Comparison of ENCODE assay signal across 26 cellular contexts in the genomic region with DNA sequence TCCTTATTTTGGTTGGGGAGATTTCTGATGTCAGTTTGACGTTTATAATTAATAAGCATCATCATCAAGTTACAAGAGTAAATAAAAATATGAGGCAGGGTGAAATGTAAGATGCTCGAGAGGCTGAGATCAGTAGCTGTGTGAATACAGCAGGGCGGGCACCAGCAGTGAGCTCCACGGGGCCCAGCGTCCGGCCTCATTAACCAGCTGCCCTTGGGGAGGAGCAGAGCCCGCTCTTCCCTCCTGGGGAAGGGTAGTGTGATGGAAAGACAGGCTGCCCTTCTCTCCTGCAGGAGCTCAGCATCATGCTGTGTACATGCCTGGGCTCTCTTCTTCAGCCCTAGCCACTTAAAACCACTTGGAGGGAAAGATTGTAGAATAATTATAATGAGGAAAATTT. TPM values are rescaled to one million over a fixed set of nuclear protein-coding genes. Genes with fewer than 3 reads are reported as not detected.
DNase-seq lines count a peak whose midpoint lies in the region; TF ChIP-seq lines count a peak whose summit lies in the region.
"Had no signal": no experiment of that assay in that cellular context is flagged by ENCODE, and none has a peak within 500 bp of the region (broad histone marks: within the 10 kb centered on the region; RNA-seq: fewer than 3 reads in every experiment).

No MANE protein-coding gene starts in this region.

- H3K9ac ChIP-seq in SK-N-MC (ENCODE audit: insufficient read length), result no peak overlapping the region
- H3K9ac ChIP-seq: BLaER1 had no signal

- peaks cover 74% of the 10 kb centered on the region for H3K4me1 Mint-ChIP-seq in nephron

- H3K4me3 ChIP-seq in SK-N-MC, result no peak overlapping the region
- no peak overlapping the region for H3K4me3 ChIP-seq in prostate gland
- H3K4me3 ChIP-seq: BLaER1, PC-9 had no signal

- H3K9me3 ChIP-seq in SK-N-MC (ENCODE audit: low read depth, low read length), result no peaks in the 10 kb centered on the region
- H3K9me3 ChIP-seq in prostate gland, result no peaks in the 10 kb centered on the region
- H3K9me3 ChIP-seq: BLaER1, Caco-2 had no signal

- TF ChIP-seq POLR2A in prostate gland (IDR thresholded peaks at IDR 0.05), result no peak

- H3K27me3 Mint-ChIP-seq in nephron (ENCODE audit: low read depth), result no peaks in the 10 kb centered on the region
- H3K27me3 Mint-ChIP-seq: CD4-positive, alpha-beta T cell had no signal

- H3K36me3 Mint-ChIP-seq in nephron (ENCODE audit: low read depth), result peaks cover 21% of the 10 kb centered on the region

- DNase-seq in NCI-H146 (lab: John Stamatoyannopoulos, UW), result peak; percentile 59
- DNase-seq in NCI-H146 treated with DMSO at 0.1 percent for 48 hours (lab: John Stamatoyannopoulos, UW; ENCODE audit: unreplicated experiment), result no peak
- DNase-seq in NCI-H1417 treated with DMSO at 0.1 percent for 48 hours (lab: John Stamatoyannopoulos, UW), result peak; percentile 77
- no peak for DNase-seq in SK-N-MC (ENCODE audit: low read depth, low spot score)
- DNase-seq in prostate gland (ENCODE audit: low spot score), result no peak
- no peak for DNase-seq in NCI-H128 (lab: John Stamatoyannopoulos, UW; ENCODE audit: unreplicated experiment)
- DNase-seq in activated gamma-delta T cell (lab: John Stamatoyannopoulos, UW), result no peak
- DNase-seq: ACHN; Caco-2; CD4-positive, alpha-beta T cell; DND-41; GOT3; KG1; NCI-H1092; NCI-H1694 treated with DMSO at 0.1 percent for 48 hours; NCI-H2081 treated with DMSO at 0.1 percent for 48 hours; NCI-H345; NCI-H526 treated with DMSO at 0.1 percent for 48 hours; PC-9; RPMI8226; SIG-M5 had no signal

- H3K36me3 ChIP-seq in SK-N-MC (ENCODE audit: insufficient read depth, low read length) (no peaks in the 10 kb centered on the region; the same call in 1 of the 2 replicates), prostate gland (no peaks in the 10 kb centered on the region)
- H3K36me3 ChIP-seq: BLaER1 had no signal

- no peaks in the 10 kb centered on the region for H3K9me3 Mint-ChIP-seq in nephron
- H3K9me3 Mint-ChIP-seq: CD4-positive, alpha-beta T cell; T-helper 2 cell treated with Interferon-gamma antibody and Interleukin-4, amounts not matched to agents 5 μg/mL and 100 μg/mL, for 36 hours had no signal

- peak overlapping the region; percentile 90 to 97 (median 96) for H3K27ac Mint-ChIP-seq in nephron
- H3K27ac Mint-ChIP-seq: CD4-positive, alpha-beta T cell; T-helper 2 cell treated with Interferon-gamma antibody and Interleukin-4, amounts not matched to agents 5 μg/mL and 100 μg/mL, for 36 hours had no signal

- H3K4me3 Mint-ChIP-seq in nephron, result no peak overlapping the region
- H3K4me3 Mint-ChIP-seq: CD4-positive, alpha-beta T cell; T-helper 2 cell treated with Interferon-gamma antibody and Interleukin-4, amounts not matched to agents 5 μg/mL and 100 μg/mL, for 36 hours had no signal

- H3K27me3 ChIP-seq in prostate gland (replicated peaks; ENCODE audit: insufficient read depth), result no peaks in the 10 kb centered on the region

- H3K4me1 ChIP-seq in prostate gland (replicated peaks), result peaks cover 15% of the 10 kb centered on the region

- TF ChIP-seq CTCF in nephron (IDR thresholded peaks at IDR 0.05; ENCODE audit: unreplicated experiment in 3 of 3) (no peak), prostate gland (IDR thresholded peaks at IDR 0.05) (no peak)

- intact Hi-C loops in prostate gland (cut with DNase I), result no loop called here

- H3K27ac ChIP-seq in SK-N-MC, result peak overlapping the region; percentile 56; the same call in 1 of the 2 replicates
- H3K27ac ChIP-seq in prostate gland, result no peak overlapping the region
- H3K27ac ChIP-seq: 22Rv1, BLaER1, HL-60, PC-9 had no signal

- 74% methylated on average over 7 of the region's 7 CpGs for WGBS in prostate gland

RNA-seq across cellular contexts. Expression of gene PDE9A, which starts 23.4 kb away (rescaled TPM):
- 10 to 100 TPM; 80.0 to 93.6 TPM for total RNA-seq in prostate gland

Comparison
In these comparisons a context has a peak if more than half of its experiments do, and no peak if none do; other contexts are left out.
1. DNase-seq: peak in NCI-H146 (single experiment) and NCI-H1417 treated with DMSO at 0.1 percent for 48 hours (single experiment); none in NCI-H146 treated with DMSO at 0.1 percent for 48 hours (single experiment), SK-N-MC (single experiment), prostate gland (single experiment), NCI-H128 (single experiment) and activated gamma-delta T cell (single experiment).